ENCODE assay signal across 9 cellular contexts in genomic region chr15:33309602-33310276, GRCh38. TPM values are rescaled to one million over a fixed set of nuclear protein-coding genes. Genes with fewer than 3 reads are reported as not detected.
A peak's percentile ranks its signal among the peaks of the same experiment; 100 is the strongest.
DNase-seq lines count a peak whose midpoint lies in the region; ATAC-seq and TF ChIP-seq lines count a peak whose summit lies in the region.
"Had no signal": no experiment of that assay in that cellular context is flagged by ENCODE, and none has a peak within 500 bp of the region (broad histone marks: within the 10 kb centered on the region; RNA-seq: fewer than 3 reads in every experiment).

No MANE protein-coding gene starts in this region.

- peak overlapping the region; percentile 92 for H3K4me3 Mint-ChIP-seq in nephron progenitor cell

- peak; percentile 44 for TF ChIP-seq CTCF in GM06990 (IDR thresholded peaks at IDR 0.05; ENCODE audit: insufficient read depth, low read length, poor library complexity, severe bottlenecking)
- TF ChIP-seq CTCF in nephron progenitor cell (IDR thresholded peaks at IDR 0.05): peak; percentile 16
- no peak for TF ChIP-seq CTCF in vagina (IDR thresholded peaks at IDR 0.05)

- no peak overlapping the region for H3K27ac Mint-ChIP-seq in nephron progenitor cell

- H3K9me2 ChIP-seq in Karpas-422 (replicated peaks; ENCODE audit: insufficient read depth, low read length): no peaks in the 10 kb centered on the region

- H3K9me3 ChIP-seq in Karpas-422 (ENCODE audit: low read length) (no peaks in the 10 kb centered on the region), vagina (no peaks in the 10 kb centered on the region)

- no peak overlapping the region for H3K9ac ChIP-seq in Karpas-422 (ENCODE audit: low read length)

- ATAC-seq in HG03097 (IDR thresholded peaks at IDR 0.05; ENCODE audit: low FRiP score, unreplicated experiment): no peak
- ATAC-seq: left colon had no signal

- no peak for TF ChIP-seq POLR2A in vagina (IDR thresholded peaks at IDR 0.05)

- H3K27me3 ChIP-seq in GM06990 (replicated peaks; ENCODE audit: control insufficient read depth, insufficient read depth, low read length) (no peaks in the 10 kb centered on the region; the same call in none of the 2 replicates), Karpas-422 (ENCODE audit: low read length) (no peaks in the 10 kb centered on the region), vagina (no peaks in the 10 kb centered on the region)

- no peak overlapping the region for H3K4me2 ChIP-seq in Karpas-422 (ENCODE audit: low read depth, low read length, poor library complexity, severe bottlenecking)

- H3K4me1 ChIP-seq in Karpas-422 (ENCODE audit: low read length) (no peaks in the 10 kb centered on the region), vagina (no peaks in the 10 kb centered on the region)

- H3K27ac ChIP-seq in Karpas-422 (ENCODE audit: low read length) (no peak overlapping the region), vagina (no peak overlapping the region)

- peaks cover 71% of the 10 kb centered on the region for H3K27me3 Mint-ChIP-seq in nephron progenitor cell (ENCODE audit: low read depth, poor library complexity)

- DNase-seq in GM06990 (ENCODE audit: extremely low read depth, insufficient read length) (no peak), Karpas-422 (peak; percentile 45), cerebellar cortex (ENCODE audit: low spot score) (peak; percentile 8), nephron progenitor cell (peak; percentile 16), vagina (ENCODE audit: extremely low spot score in 2 of 2) (no peak)
- no peak for DNase-seq in effector CD4-positive, alpha-beta T cell
- DNase-seq in stimulated activated CD4-positive, alpha-beta T cell treated with anti-CD3 and anti-CD28 coated beads, Interleukin-4, amount 100 ng/mL, for 4 hours: no peak

- no peak overlapping the region for H2AFZ ChIP-seq in Karpas-422 (ENCODE audit: low read length)

- H3K4me3 ChIP-seq in GM06990 (replicated peaks; ENCODE audit: low read depth, low read length): no peak overlapping the region
- H3K4me3 ChIP-seq in Karpas-422 (ENCODE audit: low read length): no peak overlapping the region
- H3K4me3 ChIP-seq in vagina: no peak overlapping the region

- intact Hi-C loops in vagina (cut with DNase I): no loop called here

- no peaks in the 10 kb centered on the region for H3K79me2 ChIP-seq in Karpas-422 (ENCODE audit: low read length)

- no peaks in the 10 kb centered on the region for H3K36me3 Mint-ChIP-seq in nephron progenitor cell (ENCODE audit: low read depth)

- H3K9me3 Mint-ChIP-seq in nephron progenitor cell: no peaks in the 10 kb centered on the region

- no peaks in the 10 kb centered on the region for H3K36me3 ChIP-seq in GM06990 (ENCODE audit: control insufficient read depth, insufficient read depth, low read length)
- no peaks in the 10 kb centered on the region for H3K36me3 ChIP-seq in Karpas-422 (ENCODE audit: insufficient read depth, low read length)
- no peaks in the 10 kb centered on the region for H3K36me3 ChIP-seq in vagina

- no peaks in the 10 kb centered on the region for H4K20me1 ChIP-seq in Karpas-422 (ENCODE audit: insufficient read depth, low read depth, low read length)

- peaks cover 13% of the 10 kb centered on the region for H3K4me1 Mint-ChIP-seq in nephron progenitor cell

RNA-seq across cellular contexts. Expression of gene RYR3, which starts 1.0 kb away (rescaled TPM):
- not detected in 2 replicates for total RNA-seq in Karpas-422 (2014; rRNA removed; shearing (Covaris generic); ENCODE audit: low replicate concordance)
- total RNA-seq in vagina: 16.5 TPM

Comparison
In these comparisons a context has a peak if more than half of its experiments do, and no peak if none do; other contexts are left out.
1. DNase-seq: peak in Karpas-422 (single experiment), cerebellar cortex (single experiment) and nephron progenitor cell (single experiment); none in GM06990 (single experiment), vagina (0 of 2), effector CD4-positive, alpha-beta T cell (single experiment) and stimulated activated CD4-positive, alpha-beta T cell treated with anti-CD3 and anti-CD28 coated beads, Interleukin-4, amount 100 ng/mL, for 4 hours (0 of 2).
2. CTCF ChIP-seq: peak in GM06990 (single experiment) and nephron progenitor cell (single experiment); none in vagina (0 of 3).
3. RNA of gene RYR3, which starts 1.0 kb away (total RNA-seq): 16.5 TPM in vagina (single experiment); not detected in Karpas-422; every median in the first group is over 10 times any median in the second.